In the genomic region with DNA sequence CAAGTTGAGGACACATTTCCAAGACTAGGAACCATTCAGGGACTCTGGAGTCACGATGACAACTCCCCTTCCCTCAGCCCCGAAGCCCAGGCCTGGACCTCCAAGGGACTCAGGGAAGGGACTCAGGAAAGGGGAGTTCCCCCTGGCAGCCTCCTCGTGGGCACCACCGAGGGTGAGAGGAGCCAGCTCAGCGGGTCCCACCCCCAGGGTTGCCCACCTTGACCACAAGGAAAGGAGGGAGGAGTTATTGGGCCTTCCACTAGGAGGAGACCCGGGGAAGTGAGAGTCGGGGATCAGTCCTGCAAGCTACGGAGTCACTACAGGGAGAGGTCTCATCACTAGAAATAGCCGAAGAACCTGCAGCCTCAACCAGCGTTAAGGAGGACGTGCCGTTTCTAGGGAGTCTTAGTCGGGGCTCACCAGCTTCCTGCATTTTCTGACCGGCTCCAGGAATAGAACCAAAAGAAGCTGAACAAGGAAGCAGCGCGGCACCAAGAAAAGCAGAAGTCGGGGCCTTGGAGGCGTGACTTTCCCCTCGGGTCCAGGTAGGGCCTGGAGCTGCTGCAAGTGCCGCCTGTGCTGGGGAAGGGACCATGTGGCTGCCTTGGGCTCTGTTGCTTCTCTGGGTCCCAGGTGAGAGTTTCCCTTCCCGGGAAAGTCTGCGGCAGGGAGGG, we compare ENCODE assay signal across 9 cellular contexts. TPM values are rescaled to one million over a fixed set of nuclear protein-coding genes. Genes with fewer than 3 reads are reported as not detected.
DNase-seq lines count a peak whose midpoint lies in the region; ATAC-seq and TF ChIP-seq lines count a peak whose summit lies in the region.
"Had no signal": no experiment of that assay in that cellular context is flagged by ENCODE, and none has a peak within 500 bp of the region (broad histone marks: within the 10 kb centered on the region; RNA-seq: fewer than 3 reads in every experiment).

A gene (plus strand): TSS at position 524 of the 674 bp plus-strand sequence. CDS start 70 bp downstream, at position 594.

- peaks cover 3% of the 10 kb centered on the region for H3K27me3 ChIP-seq in thoracic aorta (replicated peaks; ENCODE audit: insufficient read depth)
- no peaks in the 10 kb centered on the region; the same call in 1 of the 2 replicates for H3K27me3 ChIP-seq in MG63

- ATAC-seq in left lobe of liver = peak; percentile 32
- ATAC-seq in thoracic aorta (ENCODE audit: insufficient number of reproducible peaks, low FRiP score, low read depth) = no peak
- no peak for ATAC-seq in GM21717 (IDR thresholded peaks at IDR 0.05; ENCODE audit: unreplicated experiment)

- H3K27ac ChIP-seq in thoracic aorta = no peak within 1 kb of the TSS
- H3K27ac ChIP-seq: VCaP had no signal

- H3K9me3 ChIP-seq in thoracic aorta (no peaks in the 10 kb centered on the region), MG63 (no peaks in the 10 kb centered on the region)

- peak within 1 kb of the TSS; percentile 66 for H3K4me3 ChIP-seq in thoracic aorta
- no peak within 1 kb of the TSS for H3K4me3 ChIP-seq in MG63

- H3K36me3 ChIP-seq in thoracic aorta (no peaks in the 10 kb centered on the region), MG63 (no peaks in the 10 kb centered on the region)

- peak; percentile 32 for DNase-seq in activated CD4-positive, alpha-beta T cell treated with anti-CD3 and anti-CD28 coated beads for 48 hours
- no peak for DNase-seq in activated CD4-positive, alpha-beta T cell treated with anti-CD3 and anti-CD28 coated beads for 1 hour
- DNase-seq in activated CD4-positive, alpha-beta T cell treated with anti-CD3 and anti-CD28 coated beads, Interleukin-2, amount 50 U/mL, for 1 hour = peak; percentile 14
- DNase-seq in left lobe of liver (ENCODE audit: low spot score) (no peak), thoracic aorta (ENCODE audit: low spot score) (no peak), MG63 (no peak), ACHN (no peak)

- no peak for TF ChIP-seq CTCF in thoracic aorta (IDR thresholded peaks at IDR 0.05)

- in situ Hi-C loops in ACHN (cut with HindIII; ENCODE audit: low pct_ligation_motif_present, low pct_unique_long_range_greater_than_20kb, low sequenced_read_pairs) = no loop called here

- H3K4me1 ChIP-seq in thoracic aorta (ENCODE audit: control insufficient read depth in 1 of 2, low read depth in 2 of 2) = peaks cover 2 to 3% of the 10 kb centered on the region in 2 donors

RNA-seq across cellular contexts. Expression of the gene that starts here (rescaled TPM):
- 3.8 TPM for total RNA-seq in left lobe of liver
- total RNA-seq in thoracic aorta = 1 to 10 TPM; 7.7 to 8.0 TPM
- total RNA-seq in MG63 (2014; rRNA removed; shearing (Covaris generic); ENCODE audit: low replicate concordance) = not detected in 2 replicates

Comparison
In these comparisons a context has a peak if more than half of its experiments do, and no peak if none do; other contexts are left out.
1. DNase-seq: peak in activated CD4-positive, alpha-beta T cell treated with anti-CD3 and anti-CD28 coated beads for 48 hours (single experiment) and activated CD4-positive, alpha-beta T cell treated with anti-CD3 and anti-CD28 coated beads, Interleukin-2, amount 50 U/mL, for 1 hour (single experiment); none in activated CD4-positive, alpha-beta T cell treated with anti-CD3 and anti-CD28 coated beads for 1 hour (single experiment), left lobe of liver (single experiment), thoracic aorta (single experiment), MG63 (single experiment) and ACHN (single experiment).